23 cellular contexts compared by ENCODE assay signal in genomic region chr1:116554924-116555323, GRCh38. TPM values are rescaled to one million over a fixed set of nuclear protein-coding genes. Genes with fewer than 3 reads are reported as not detected.
A peak's percentile ranks its signal among the peaks of the same experiment; 100 is the strongest.
DNase-seq lines count a peak whose midpoint lies in the region; ATAC-seq and TF ChIP-seq lines count a peak whose summit lies in the region.
"Had no signal": no experiment of that assay in that cellular context is flagged by ENCODE, and none has a peak within 500 bp of the region (broad histone marks: within the 10 kb centered on the region; RNA-seq: fewer than 3 reads in every experiment).

No MANE protein-coding gene starts in this region.

- H3K27ac ChIP-seq in mammary epithelial cell (ENCODE audit: insufficient read depth, low read depth, low read length), result peak overlapping the region; percentile 94
- no peak overlapping the region for H3K27ac ChIP-seq in brain microvascular endothelial cell
- H3K27ac ChIP-seq: ascending aorta, coronary artery, KMS-11 had no signal

- H3K27me3 ChIP-seq in mammary epithelial cell (ENCODE audit: insufficient read depth, low read length), result no peaks in the 10 kb centered on the region
- H3K27me3 ChIP-seq in brain microvascular endothelial cell (replicated peaks), result no peaks in the 10 kb centered on the region
- H3K27me3 ChIP-seq: ascending aorta had no signal

- H3K4me3 Mint-ChIP-seq in activated naive CD8-positive, alpha-beta T cell treated with anti-CD3 and anti-CD28 coated beads, Interleukin-2, amount 50 U/mL, for 24 hours, result peak overlapping the region; percentile 31
- H3K4me3 Mint-ChIP-seq in activated naive CD8-positive, alpha-beta T cell treated with anti-CD3 and anti-CD28 coated beads for 36 hours, result no peak overlapping the region
- peak overlapping the region; percentile 50 for H3K4me3 Mint-ChIP-seq in stimulated activated effector memory CD8-positive, alpha-beta T cell treated with anti-CD3 and anti-CD28 coated beads, Interleukin-12 subunit alpha, Interleukin-12 subunit beta, amount 100 ng/mL, for 72 hours
- H3K4me3 Mint-ChIP-seq: activated naive CD4-positive, alpha-beta T cell treated with anti-CD3 and anti-CD28 coated beads for 36 hours; T-cell; WTC11 had no signal

- no peak overlapping the region for H3K9ac ChIP-seq in mammary epithelial cell (ENCODE audit: insufficient read depth, low read length)
- H3K9ac ChIP-seq: KMS-11 had no signal

- H3K4me1 Mint-ChIP-seq in activated naive CD8-positive, alpha-beta T cell treated with anti-CD3 and anti-CD28 coated beads, Interleukin-2, amount 50 U/mL, for 24 hours, result peaks cover 76% of the 10 kb centered on the region
- peaks cover 44% of the 10 kb centered on the region for H3K4me1 Mint-ChIP-seq in activated naive CD8-positive, alpha-beta T cell treated with anti-CD3 and anti-CD28 coated beads for 36 hours
- H3K4me1 Mint-ChIP-seq in stimulated activated effector memory CD8-positive, alpha-beta T cell treated with anti-CD3 and anti-CD28 coated beads, Interleukin-12 subunit alpha, Interleukin-12 subunit beta, amount 100 ng/mL, for 72 hours, result peaks cover 84% of the 10 kb centered on the region

- in situ Hi-C loops in GM18951 (cut with MboI; ENCODE audit: low sequenced_read_pairs, unreplicated experiment), result no loop called here
- in situ Hi-C loops in mammary epithelial cell (cut with MboI; ENCODE audit: low sequenced_read_pairs in 2 of 2), result no loop called here
- in situ Hi-C loops in brain microvascular endothelial cell (cut with HindIII; ENCODE audit: low pct_ligation_motif_present, low sequenced_read_pairs), result no loop called here

- no peaks in the 10 kb centered on the region for H3K9me3 Mint-ChIP-seq in activated naive CD8-positive, alpha-beta T cell treated with anti-CD3 and anti-CD28 coated beads, Interleukin-2, amount 50 U/mL, for 24 hours
- H3K9me3 Mint-ChIP-seq in activated naive CD8-positive, alpha-beta T cell treated with anti-CD3 and anti-CD28 coated beads for 36 hours, result no peaks in the 10 kb centered on the region
- H3K9me3 Mint-ChIP-seq in stimulated activated effector memory CD8-positive, alpha-beta T cell treated with anti-CD3 and anti-CD28 coated beads, Interleukin-12 subunit alpha, Interleukin-12 subunit beta, amount 100 ng/mL, for 72 hours, result no peaks in the 10 kb centered on the region
- H3K9me3 Mint-ChIP-seq: activated naive CD4-positive, alpha-beta T cell treated with anti-CD3 and anti-CD28 coated beads for 36 hours; T-cell; WTC11 had no signal

- H3K36me3 ChIP-seq in mammary epithelial cell (ENCODE audit: insufficient read depth, low read length) (no peaks in the 10 kb centered on the region), brain microvascular endothelial cell (replicated peaks) (no peaks in the 10 kb centered on the region)
- H3K36me3 ChIP-seq: ascending aorta had no signal

- no peak overlapping the region for H3K4me3 ChIP-seq in mammary epithelial cell (replicated peaks in 1 of 3; ENCODE audit: insufficient read depth in 1 of 3, low read depth in 2 of 3, low read length in 3 of 3)
- H3K4me3 ChIP-seq in brain microvascular endothelial cell (ENCODE audit: low read depth, low read length), result no peak overlapping the region
- H3K4me3 ChIP-seq: ascending aorta, coronary artery had no signal

- TF ChIP-seq CTCF in mammary epithelial cell (conservative IDR thresholded peaks at IDR 0.05 in 1 of 2, IDR thresholded peaks at IDR 0.05 in 1 of 2; ENCODE audit: extremely low read depth in 1 of 2, insufficient read depth in 1 of 2, low read depth in 1 of 2, low read length in 2 of 2) (no peak), brain microvascular endothelial cell (IDR thresholded peaks at IDR 0.05; ENCODE audit: low read depth, low read length, missing control alignments) (no peak)

- peaks cover 33% of the 10 kb centered on the region for H3K36me3 Mint-ChIP-seq in activated naive CD8-positive, alpha-beta T cell treated with anti-CD3 and anti-CD28 coated beads, Interleukin-2, amount 50 U/mL, for 24 hours (ENCODE audit: low read depth)
- peaks cover 20% of the 10 kb centered on the region for H3K36me3 Mint-ChIP-seq in activated naive CD8-positive, alpha-beta T cell treated with anti-CD3 and anti-CD28 coated beads for 36 hours
- H3K36me3 Mint-ChIP-seq in stimulated activated effector memory CD8-positive, alpha-beta T cell treated with anti-CD3 and anti-CD28 coated beads, Interleukin-12 subunit alpha, Interleukin-12 subunit beta, amount 100 ng/mL, for 72 hours, result peaks cover 76% of the 10 kb centered on the region
- H3K36me3 Mint-ChIP-seq: WTC11 had no signal

- no peak for DNase-seq in activated naive CD8-positive, alpha-beta T cell treated with anti-CD3 and anti-CD28 coated beads, Interleukin-2, amount 50 U/mL, for 24 hours
- no peak for DNase-seq in activated naive CD8-positive, alpha-beta T cell treated with anti-CD3 and anti-CD28 coated beads for 36 hours
- DNase-seq in mammary epithelial cell, result no peak
- DNase-seq in stimulated activated effector memory CD8-positive, alpha-beta T cell treated with anti-CD3 and anti-CD28 coated beads, Interleukin-12 subunit alpha, Interleukin-12 subunit beta, amount 100 ng/mL, for 72 hours (ENCODE audit: low spot score in 2 of 2), result no peak
- DNase-seq in brain microvascular endothelial cell, result no peak
- no peak for DNase-seq in epidermal melanocyte (ENCODE audit: insufficient read length, low spot score)
- no peak for DNase-seq in NCI-H524 (lab: John Stamatoyannopoulos, UW)
- DNase-seq: activated naive CD4-positive, alpha-beta T cell treated with anti-CD3 and anti-CD28 coated beads for 36 hours; EL; left cardiac atrium; NCI-H1092; NCI-H2029 treated with DMSO at 0.1 percent for 48 hours; occipital lobe; SHP77; stimulated activated CD4-positive, alpha-beta T cell treated with anti-CD3 and anti-CD28 coated beads, Interleukin-15, amount 100 ng/mL, for 24 hours; stimulated activated naive CD4-positive, alpha-beta T cell treated with Interleukin-2 at 50 U/mL for 16 hours; T-cell; trophoblast cell had no signal

- peak; percentile 14 for TF ChIP-seq POLR2A in GM18951 (IDR thresholded peaks at IDR 0.05; ENCODE audit: extremely low read depth, insufficient read depth, insufficient read length)

- no peaks in the 10 kb centered on the region for H4K20me1 ChIP-seq in mammary epithelial cell (ENCODE audit: insufficient read depth, low read length)

- no TSS peak for BruUV-seq in mammary epithelial cell (replicated peaks; lab: Mats Ljungman, UMichigan)

- WGBS in mammary epithelial cell (ENCODE audit: low coverage, missing lambda C conversion rate), result 96% methylated on average over 2 of the region's 2 CpGs

- dilution Hi-C loops in mammary epithelial cell (cut with HindIII; ENCODE audit: low sequenced_read_pairs), result no loop called here

- H3K79me2 ChIP-seq in mammary epithelial cell (ENCODE audit: insufficient read depth, low read length), result peaks cover 76% of the 10 kb centered on the region

- no peak overlapping the region for H3K4me2 ChIP-seq in mammary epithelial cell (ENCODE audit: insufficient read depth, low read depth, low read length)

- peaks cover 45% of the 10 kb centered on the region for H3K4me1 ChIP-seq in mammary epithelial cell (ENCODE audit: insufficient read depth, low read length)
- H3K4me1 ChIP-seq: ascending aorta had no signal

- H3K27ac Mint-ChIP-seq in activated naive CD8-positive, alpha-beta T cell treated with anti-CD3 and anti-CD28 coated beads, Interleukin-2, amount 50 U/mL, for 24 hours, result peak overlapping the region; percentile 90
- no peak overlapping the region for H3K27ac Mint-ChIP-seq in activated naive CD8-positive, alpha-beta T cell treated with anti-CD3 and anti-CD28 coated beads for 36 hours
- peak overlapping the region; percentile 94 for H3K27ac Mint-ChIP-seq in stimulated activated effector memory CD8-positive, alpha-beta T cell treated with anti-CD3 and anti-CD28 coated beads, Interleukin-12 subunit alpha, Interleukin-12 subunit beta, amount 100 ng/mL, for 72 hours
- H3K27ac Mint-ChIP-seq: activated naive CD4-positive, alpha-beta T cell treated with anti-CD3 and anti-CD28 coated beads for 36 hours; WTC11 had no signal

- intact Hi-C loops in mammary epithelial cell (cut with micrococcal nuclease), result no loop called here

- CTCF ChIA-PET in mammary epithelial cell (lab: Charles Lee; ENCODE audit: low non-redundant PET), result no interaction called here

- H2AFZ ChIP-seq in mammary epithelial cell (ENCODE audit: low read depth, low read length), result no peak overlapping the region

- H3K27me3 Mint-ChIP-seq in activated naive CD8-positive, alpha-beta T cell treated with anti-CD3 and anti-CD28 coated beads, Interleukin-2, amount 50 U/mL, for 24 hours, result no peaks in the 10 kb centered on the region
- H3K27me3 Mint-ChIP-seq in activated naive CD8-positive, alpha-beta T cell treated with anti-CD3 and anti-CD28 coated beads for 36 hours, result no peaks in the 10 kb centered on the region

- ATAC-seq in activated naive CD8-positive, alpha-beta T cell treated with anti-CD3 and anti-CD28 coated beads, Interleukin-2, amount 50 U/mL, for 24 hours, result no peak
- ATAC-seq in stimulated activated effector memory CD8-positive, alpha-beta T cell treated with anti-CD3 and anti-CD28 coated beads, Interleukin-12 subunit alpha, Interleukin-12 subunit beta, amount 100 ng/mL, for 72 hours, result no peak
- ATAC-seq: T-cell, WTC11 had no signal

- H3K9me3 ChIP-seq in mammary epithelial cell (replicated peaks; ENCODE audit: insufficient read depth, low read length), result no peaks in the 10 kb centered on the region
- H3K9me3 ChIP-seq: ascending aorta had no signal

RNA-seq across cellular contexts. Expression of gene CD58, which starts 15.9 kb away (rescaled TPM):
- total RNA-seq in activated naive CD8-positive, alpha-beta T cell treated with anti-CD3 and anti-CD28 coated beads for 36 hours, result 1 to 10 TPM; 8.1 to 8.2 TPM
- total RNA-seq in mammary epithelial cell, result 10 to 100 TPM; 22.5 to 43.2 TPM
- 25.8 TPM for polyA plus RNA-seq in mammary epithelial cell
- 2.3 TPM for polyA minus RNA-seq in mammary epithelial cell
